In the genomic region with DNA sequence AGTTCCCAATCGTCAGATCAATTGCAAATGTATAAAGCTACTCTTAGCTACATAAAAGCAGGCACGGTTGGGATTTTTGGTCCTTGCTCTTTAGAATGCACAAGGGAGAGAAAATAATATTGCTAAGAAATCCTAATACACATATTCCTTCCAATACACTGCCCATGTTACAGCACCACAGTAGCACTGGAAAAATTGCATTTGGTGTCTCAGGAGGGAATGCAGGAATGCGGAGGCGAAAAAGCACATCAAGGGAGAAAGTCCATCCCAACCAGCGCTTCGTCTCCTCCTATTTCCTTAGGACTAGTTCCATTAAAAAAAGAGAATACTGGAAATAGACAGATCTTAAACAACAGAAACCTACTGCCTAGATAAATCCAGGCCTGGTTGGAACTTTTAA, we compare ENCODE assay signal across 17 cellular contexts. TPM values are rescaled to one million over a fixed set of nuclear protein-coding genes. Genes with fewer than 3 reads are reported as not detected.
DNase-seq lines count a peak whose midpoint lies in the region; ATAC-seq, FAIRE-seq and TF ChIP-seq lines count a peak whose summit lies in the region.
"Had no signal": no experiment of that assay in that cellular context is flagged by ENCODE, and none has a peak within 500 bp of the region (broad histone marks: within the 10 kb centered on the region; RNA-seq: fewer than 3 reads in every experiment).

No MANE protein-coding gene starts in this region.

- no peak overlapping the region for H2AFZ ChIP-seq in H9 (ENCODE audit: low read length)
- H2AFZ ChIP-seq in H1 (ENCODE audit: low read length): no peak overlapping the region

- H4K91ac ChIP-seq in H9 (ENCODE audit: insufficient read length, low read depth, low read length) (no peak overlapping the region), H1 (replicated peaks; ENCODE audit: insufficient read length, low read length) (no peak overlapping the region)

- H3K56ac ChIP-seq in H9 (ENCODE audit: insufficient read length, low read depth, low read length): no peak overlapping the region
- H3K56ac ChIP-seq in H1 (replicated peaks; ENCODE audit: insufficient read length, low read depth, low read length): no peak overlapping the region

- H3K36me3 Mint-ChIP-seq in H9 (ENCODE audit: insufficient read depth in 1 of 3, low read depth in 3 of 3): peaks cover 2 to 10% (median 10%) of the 10 kb centered on the region in 3 experiments; a peak in 5 of 7 replicates
- H3K36me3 Mint-ChIP-seq: CD4-positive, CD25-positive, alpha-beta regulatory T cell; IgD-negative memory B cell had no signal

- no peak overlapping the region for H3K4me3 ChIP-seq in H1 (ENCODE audit: extremely low read depth in 1 of 4, insufficient read depth in 2 of 4, low read depth in 3 of 4, low read length in 4 of 4)
- no peak overlapping the region for H3K4me3 ChIP-seq in Peyer's patch
- H3K4me3 ChIP-seq in gastroesophageal sphincter: no peak overlapping the region
- H3K4me3 ChIP-seq: BLaER1 treated with 17β-estradiol and CSF1 and Interleukin-3, amounts not matched to agents 10 nM and 100 nM; GM12878 had no signal

- no peak overlapping the region for H2BK120ac ChIP-seq in H9 (ENCODE audit: low read depth, low read length, poor library complexity, severe bottlenecking)
- no peak overlapping the region for H2BK120ac ChIP-seq in H1 (replicated peaks; ENCODE audit: low read depth, low read length)

- H3K36me3 ChIP-seq in H1 (ENCODE audit: control insufficient read depth in 2 of 4, insufficient read depth in 4 of 4, low read length in 3 of 4) (no peaks in the 10 kb centered on the region), Peyer's patch (no peaks in the 10 kb centered on the region), gastroesophageal sphincter (no peaks in the 10 kb centered on the region)

- H4K20me1 ChIP-seq in H9 (ENCODE audit: control insufficient read depth, insufficient read depth, insufficient read length) (peaks cover 2% of the 10 kb centered on the region), H1 (replicated peaks in 1 of 2; ENCODE audit: control insufficient read depth in 1 of 2, insufficient read depth in 2 of 2, low read length in 2 of 2) (peaks cover 5 to 16% of the 10 kb centered on the region in 2 experiments)

- H3K18ac ChIP-seq in H9 (ENCODE audit: insufficient read length, low read depth, low read length): no peak overlapping the region
- H3K18ac ChIP-seq in H1 (ENCODE audit: extremely low read depth, low read length): no peak overlapping the region

- H2BK5ac ChIP-seq in H9 (ENCODE audit: insufficient read length, low read length): no peak overlapping the region
- no peak overlapping the region for H2BK5ac ChIP-seq in H1 (ENCODE audit: low read depth, low read length)

- CTCF ChIA-PET in H1 (lab: Charles Lee; ENCODE audit: partially characterized antibody): interaction anchor here (1.1 to 1.4 kb wide), 2 partner anchors 14 to 29 kb away, joined by 3 read pairs; no protein-coding TSS in a partner anchor

- TF ChIP-seq EP300 in H1 (IDR thresholded peaks at IDR 0.05; ENCODE audit: borderline replicate concordance in 1 of 2, low read depth in 2 of 2, low read length in 2 of 2): no peak
- TF ChIP-seq EP300 in gastroesophageal sphincter (IDR thresholded peaks at IDR 0.05): no peak

- POLR2A ChIA-PET in H1 (lab: Charles Lee; ENCODE audit: partially characterized antibody): interaction anchor here (1.0 kb wide), 1 partner anchor 24 kb away, joined by 3 read pairs; the partner anchor contains the start of gene ADGRA3

- H4K5ac ChIP-seq in H9 (ENCODE audit: insufficient read length, low read depth, low read length) (no peak overlapping the region), H1 (ENCODE audit: insufficient read length, low read depth, low read length) (no peak overlapping the region)

- H3K9me3 ChIP-seq in H9 (ENCODE audit: control insufficient read depth, low read depth, low read length) (no peaks in the 10 kb centered on the region), H1 (ENCODE audit: insufficient read depth in 2 of 2, low read depth in 1 of 2, low read length in 1 of 2) (no peaks in the 10 kb centered on the region), Peyer's patch (no peaks in the 10 kb centered on the region), gastroesophageal sphincter (no peaks in the 10 kb centered on the region)

- H3K9ac ChIP-seq in H9 (ENCODE audit: extremely low read depth, insufficient read length, low read length) (no peak overlapping the region), H1 (replicated peaks in 1 of 4; ENCODE audit: extremely low read depth in 1 of 4, low read depth in 3 of 4, low read length in 3 of 4) (no peak overlapping the region)
- H3K9ac ChIP-seq: BLaER1 treated with 17β-estradiol and CSF1 and Interleukin-3, amounts not matched to agents 10 nM and 100 nM had no signal

- DNase-seq in H9 (no peak), H1 (ENCODE audit: low read depth in 1 of 2, low spot score in 2 of 2) (no peak), iPS-NIHi11 (ENCODE audit: low spot score) (peak; percentile 37), NCI-H2029 treated with DMSO at 0.1 percent for 48 hours (lab: John Stamatoyannopoulos, UW) (no peak), Peyer's patch (no peak)
- DNase-seq: ACHN; Calu3; CD4-positive, CD25-positive, alpha-beta regulatory T cell; DMS 273 treated with DMSO at 0.1 percent for 48 hours; KG1 had no signal

- H3K23ac ChIP-seq in H9 (ENCODE audit: insufficient read length, low read depth, low read length) (no peak overlapping the region), H1 (ENCODE audit: insufficient read length) (no peak overlapping the region)

- no CpG with 5 or more reads among the region's 6 CpGs for WGBS in H9 (ENCODE audit: extremely low coverage, insufficient read length, low lambda C conversion rate)
- 79% methylated on average over 6 of the region's 6 CpGs; no CpG with 5 or more reads in 1 of the 2 experiments for WGBS in H1 (ENCODE audit: extremely low coverage in 1 of 2, insufficient coverage in 1 of 2, insufficient read length in 1 of 2, insufficient replicate concordance in 2 of 2, low coverage in 1 of 2, low lambda C conversion rate in 2 of 2, missing lambda C conversion rate in 1 of 2), 2 experiments
- 77 to 79% methylated on average over 6 of the region's 6 CpGs for WGBS in gastroesophageal sphincter (ENCODE audit: low coverage in 1 of 2), 2 donors

- TF ChIP-seq RAD21 in H1 (IDR thresholded peaks at IDR 0.05 in 1 of 2, conservative IDR thresholded peaks at IDR 0.05 in 1 of 2; ENCODE audit: low read depth in 2 of 2, low read length in 2 of 2): no peak

- peaks cover 41 to 46% of the 10 kb centered on the region in 2 experiments for H3K4me1 Mint-ChIP-seq in H9
- H3K4me1 Mint-ChIP-seq: CD4-positive, CD25-positive, alpha-beta regulatory T cell; IgD-negative memory B cell had no signal

- H3K27me3 Mint-ChIP-seq in H9 (ENCODE audit: low read depth): no peaks in the 10 kb centered on the region
- H3K27me3 Mint-ChIP-seq: CD4-positive, CD25-positive, alpha-beta regulatory T cell; IgD-negative memory B cell had no signal

- H3K4me2 ChIP-seq in H9 (ENCODE audit: insufficient read depth, insufficient read length, low read length): no peak overlapping the region
- no peak overlapping the region; a peak in 1 of 4 replicates for H3K4me2 ChIP-seq in H1 (ENCODE audit: insufficient read depth in 1 of 2, low read depth in 2 of 2, low read length in 2 of 2)
- H3K4me2 ChIP-seq: BLaER1 treated with 17β-estradiol and CSF1 and Interleukin-3, amounts not matched to agents 10 nM and 100 nM had no signal

- H3K79me2 ChIP-seq in H9 (ENCODE audit: insufficient read depth, low read length): peaks cover 28% of the 10 kb centered on the region; the same call in 1 of the 2 replicates
- peaks cover 20 to 95% of the 10 kb centered on the region in 2 experiments for H3K79me2 ChIP-seq in H1 (ENCODE audit: control insufficient read depth in 1 of 2, insufficient read depth in 2 of 2, low read length in 2 of 2)

- H2AK5ac ChIP-seq in H9 (ENCODE audit: insufficient read length, low read length): no peak overlapping the region
- no peak overlapping the region for H2AK5ac ChIP-seq in H1 (ENCODE audit: low read depth, low read length)

- H2BK12ac ChIP-seq in H9 (ENCODE audit: insufficient read length, low read depth, low read length) (no peak overlapping the region), H1 (ENCODE audit: low read depth, low read length) (no peak overlapping the region)

- no peak for TF ChIP-seq CTCF in H9 (conservative IDR thresholded peaks at IDR 0.05)
- TF ChIP-seq CTCF in H1 (IDR thresholded peaks at IDR 0.05; ENCODE audit: control extremely low read depth in 1 of 3, insufficient read depth in 1 of 3, low read depth in 1 of 3, low read length in 3 of 3): no peak
- no peak for TF ChIP-seq CTCF in Peyer's patch (IDR thresholded peaks at IDR 0.05)
- no peak for TF ChIP-seq CTCF in gastroesophageal sphincter (IDR thresholded peaks at IDR 0.05)

- H3K4ac ChIP-seq in H9 (ENCODE audit: low read depth, low read length) (no peak overlapping the region), H1 (replicated peaks; ENCODE audit: insufficient read length, low read depth, low read length) (no peak overlapping the region)

- no peak for ATAC-seq in HG03520 (IDR thresholded peaks at IDR 0.05; ENCODE audit: unreplicated experiment)
- ATAC-seq in gastroesophageal sphincter: no peak
- ATAC-seq: GM12878, HCT116 had no signal

- H4K8ac ChIP-seq in H9 (replicated peaks; ENCODE audit: insufficient read length, low read depth, low read length) (no peak overlapping the region), H1 (ENCODE audit: extremely low read depth, insufficient read depth, low read length) (no peak overlapping the region)

- peak; percentile 60 for FAIRE-seq in H1 (lab: Jason Lieb, UNC)
- FAIRE-seq: GM12878, GM18507 had no signal

- no peak overlapping the region for H3T11ph ChIP-seq in H9 (ENCODE audit: low read length)

- H3K79me1 ChIP-seq in H9 (ENCODE audit: insufficient read depth, low read depth, low read length, poor library complexity, severe bottlenecking) (peaks cover 5% of the 10 kb centered on the region), H1 (ENCODE audit: low read depth, low read length) (peaks cover 4% of the 10 kb centered on the region; the same call in 1 of the 2 replicates)

- no peak overlapping the region for H3K14ac ChIP-seq in H9 (ENCODE audit: insufficient read depth, low read length)
- no peak overlapping the region for H3K14ac ChIP-seq in H1 (ENCODE audit: insufficient read length)

- H3K27ac ChIP-seq in H9 (ENCODE audit: insufficient read length, low read depth, low read length) (no peak overlapping the region), H1 (ENCODE audit: low read depth, low read length) (no peak overlapping the region), Peyer's patch (no peak overlapping the region), gastroesophageal sphincter (no peak overlapping the region)
- H3K27ac ChIP-seq: BLaER1 treated with 17β-estradiol and CSF1 and Interleukin-3, amounts not matched to agents 10 nM and 100 nM had no signal

- no peaks in the 10 kb centered on the region for H3K27me3 ChIP-seq in H9 (ENCODE audit: insufficient read depth, low read length)
- H3K27me3 ChIP-seq in H1 (replicated peaks in 1 of 4; ENCODE audit: control insufficient read depth in 3 of 4, extremely low read depth in 1 of 4, insufficient read depth in 3 of 4, low read length in 3 of 4): no peaks in the 10 kb centered on the region
- no peaks in the 10 kb centered on the region for H3K27me3 ChIP-seq in Peyer's patch
- no peaks in the 10 kb centered on the region for H3K27me3 ChIP-seq in gastroesophageal sphincter
- H3K27me3 ChIP-seq: BLaER1 treated with 17β-estradiol and CSF1 and Interleukin-3, amounts not matched to agents 10 nM and 100 nM had no signal

- no peak overlapping the region for H2BK15ac ChIP-seq in H9 (ENCODE audit: low read depth, low read length)
- no peak overlapping the region for H2BK15ac ChIP-seq in H1 (ENCODE audit: low read length)

- H3K4me1 ChIP-seq in H9 (ENCODE audit: insufficient read depth, low read length): peaks cover 6% of the 10 kb centered on the region; the same call in 1 of the 2 replicates
- peaks cover 0 to 13% (median 8%) of the 10 kb centered on the region in 4 experiments; a peak in 4 of 7 replicates for H3K4me1 ChIP-seq in H1 (replicated peaks in 1 of 4; ENCODE audit: control insufficient read depth in 3 of 4, insufficient read depth in 4 of 4, low read length in 3 of 4)
- peaks cover 0 to 11% (median 0%) of the 10 kb centered on the region in 4 donors for H3K4me1 ChIP-seq in Peyer's patch
- H3K4me1 ChIP-seq in gastroesophageal sphincter: no peaks in the 10 kb centered on the region

- no peak for TF ChIP-seq POLR2A in H1 (IDR thresholded peaks at IDR 0.05; ENCODE audit: control extremely low read depth in 1 of 2, low read depth in 2 of 2, low read length in 2 of 2)
- TF ChIP-seq POLR2A in Peyer's patch (IDR thresholded peaks at IDR 0.05): no peak
- TF ChIP-seq POLR2A in gastroesophageal sphincter (IDR thresholded peaks at IDR 0.05): no peak

- no peaks in the 10 kb centered on the region for H3K9me3 Mint-ChIP-seq in H9

- H2BK20ac ChIP-seq in H9 (ENCODE audit: low read depth, low read length, poor library complexity, severe bottlenecking) (no peak overlapping the region), H1 (ENCODE audit: low read length) (no peak overlapping the region)

- no peak overlapping the region for H3K4me3 Mint-ChIP-seq in H9
- H3K4me3 Mint-ChIP-seq: CD4-positive, CD25-positive, alpha-beta regulatory T cell; IgD-negative memory B cell had no signal

- H3K23me2 ChIP-seq in H9 (ENCODE audit: insufficient read length, low read depth, low read length, poor library complexity, severe bottlenecking) (no peaks in the 10 kb centered on the region), H1 (ENCODE audit: low read depth, low read length) (no peaks in the 10 kb centered on the region)

- H3K27ac Mint-ChIP-seq in H9: peak overlapping the region; percentile 4 to 30 (median 26); a peak in 5 of 7 replicates
- H3K27ac Mint-ChIP-seq: CD4-positive, CD25-positive, alpha-beta regulatory T cell; IgD-negative memory B cell had no signal

RNA-seq across cellular contexts. Expression of gene ADGRA3, which starts 23.9 kb away (rescaled TPM):
- total RNA-seq in H9 (2021): 54.4 and 56.5 TPM in 2 replicates
- 58.2 and 63.0 TPM in 2 replicates for total RNA-seq in H1 (2021; fragmentation: NEBNext Ultra II Directional; extraction: Animal tissue kit (Norgen Biotek cat#: 25700))
- polyA plus RNA-seq in H1 (2011; rRNA removed): 24.1 and 31.5 TPM in 2 replicates
- 33.6 TPM for polyA plus RNA-seq in H1 (2011; cell fraction: cytosol; rRNA removed)
- 44.6 TPM for polyA plus RNA-seq in H1 (2011; cell fraction: nucleus; rRNA removed)
- 37.7 to 50.3 TPM (median 43.3 TPM) in 4 replicates for polyA plus RNA-seq in H1 (2012, experiment 1 of 2)
- 3.8 TPM for polyA plus RNA-seq in H1 (2012, experiment 2 of 2)
- 43.8 TPM for polyA plus RNA-seq in H1 (2013, experiment 1 of 2)
- polyA plus RNA-seq in H1 (2013, experiment 2 of 2): 48.0 TPM
- 218 and 258 TPM in 2 replicates for polyA minus RNA-seq in H1 (2011; rRNA and poly(A)+ RNA removed)
- polyA minus RNA-seq in H1 (2011; cell fraction: cytosol; rRNA and poly(A)+ RNA removed): 45.2 TPM
- polyA minus RNA-seq in H1 (2011; cell fraction: nucleus; rRNA and poly(A)+ RNA removed): 194 TPM
- total RNA-seq in Peyer's patch: 10 to 100 TPM; 19.6 to 58.2 (median 35.1) TPM
- 10 to 100 TPM; 17.8 to 48.8 (median 32.4) TPM for total RNA-seq in gastroesophageal sphincter
